Comparison of ENCODE assay signal across 10 cellular contexts in genomic region chr3:114093596-114093995, GRCh38. TPM values are rescaled to one million over a fixed set of nuclear protein-coding genes. Genes with fewer than 3 reads are reported as not detected.
DNase-seq lines count a peak whose midpoint lies in the region; ATAC-seq and FAIRE-seq lines count a peak whose summit lies in the region.
"Had no signal": no experiment of that assay in that cellular context is flagged by ENCODE, and none has a peak within 500 bp of the region (broad histone marks: within the 10 kb centered on the region; RNA-seq: fewer than 3 reads in every experiment).

No MANE protein-coding gene starts in this region.

- 47 to 55% (median 50%) methylated on average over 2 of the region's 2 CpGs for WGBS in small intestine, 3 donors

- H3K4me1 ChIP-seq in small intestine (ENCODE audit: control insufficient read depth in 2 of 2, insufficient read depth in 1 of 2, low read depth in 1 of 2, low read length in 1 of 2): no peaks in the 10 kb centered on the region

- DNase-seq in NCI-H1105 treated with DMSO at 0.1 percent for 48 hours (lab: John Stamatoyannopoulos, UW) (peak; percentile 8), NCI-H1105 (lab: John Stamatoyannopoulos, UW) (no peak), NCI-H69 (lab: John Stamatoyannopoulos, UW) (peak; percentile 29), small intestine (peak; percentile 11), NCI-H526 (lab: John Stamatoyannopoulos, UW) (no peak)
- DNase-seq in activated T-cell treated with anti-CD3 and anti-CD28 coated beads, Interleukin-2, amount 50 U/mL, for 48 hours: no peak
- DNase-seq: effector CD8-positive, alpha-beta T cell; NCI-H510A treated with DMSO at 0.1 percent for 48 hours had no signal

- no peaks in the 10 kb centered on the region for H3K36me3 ChIP-seq in small intestine (ENCODE audit: control insufficient read depth in 2 of 2, insufficient read depth in 2 of 2, low read length in 2 of 2)

- ATAC-seq in esophagus mucosa (peak; percentile 95), HG03571 (IDR thresholded peaks at IDR 0.05; ENCODE audit: unreplicated experiment) (no peak)

- H3K27ac ChIP-seq in small intestine (ENCODE audit: low read depth in 1 of 2, low read length in 1 of 2): no peak overlapping the region

- H3K9me3 ChIP-seq in small intestine (ENCODE audit: control insufficient read depth, low read depth): no peaks in the 10 kb centered on the region

- no peaks in the 10 kb centered on the region for H3K27me3 ChIP-seq in small intestine (ENCODE audit: control insufficient read depth in 2 of 2, insufficient read depth in 2 of 2, low read length in 2 of 2)

- H3K4me3 ChIP-seq in small intestine (ENCODE audit: low read depth in 1 of 2, low read length in 2 of 2): no peak overlapping the region

- no peak for FAIRE-seq in small intestine (lab: Jason Lieb, UNC)

RNA-seq across cellular contexts. Expression of gene QTRT2, which starts 37.1 kb away (rescaled TPM):
- 19.8 TPM for total RNA-seq in esophagus mucosa
- polyA plus RNA-seq in small intestine: 1 to 10 TPM; 4.5 to 8.8 (median 5.7) TPM

RNA-seq across cellular contexts. Expression of gene CCDC191, which starts 37.3 kb away (rescaled TPM):
- total RNA-seq in esophagus mucosa: 1.6 TPM
- polyA plus RNA-seq in small intestine: 1 to 10 TPM in 2 of 3 donors, under 1 TPM in 1; 0.54 to 1.8 (median 1.6) TPM

Comparison
In these comparisons a context has a peak if more than half of its experiments do, and no peak if none do; other contexts are left out.
1. DNase-seq: peak in NCI-H1105 treated with DMSO at 0.1 percent for 48 hours (single experiment), NCI-H69 (single experiment) and small intestine (single experiment); none in NCI-H1105 (single experiment), NCI-H526 (0 of 2) and activated T-cell treated with anti-CD3 and anti-CD28 coated beads, Interleukin-2, amount 50 U/mL, for 48 hours (0 of 2).